ENCODE assay signal across 8 cellular contexts in genomic region chr4:121822796-121823504, GRCh38. TPM values are rescaled to one million over a fixed set of nuclear protein-coding genes. Genes with fewer than 3 reads are reported as not detected.
DNase-seq lines count a peak whose midpoint lies in the region; ATAC-seq, FAIRE-seq and TF ChIP-seq lines count a peak whose summit lies in the region.

No MANE protein-coding gene starts in this region.

- peaks cover 0 to 15% of the 10 kb centered on the region in 2 experiments; a peak in 3 of 5 replicates for H3K4me1 ChIP-seq in K562 (replicated peaks in 1 of 2; ENCODE audit: control insufficient read depth in 2 of 2, insufficient read depth in 2 of 2, low read length in 2 of 2)

- no peaks in the 10 kb centered on the region for H3K9me3 Mint-ChIP-seq in stimulated activated effector memory CD8-positive, alpha-beta T cell treated with anti-CD3 and anti-CD28 coated beads, Interleukin-12 subunit alpha, Interleukin-12 subunit beta, amount 100 ng/mL, for 72 hours

- no peaks in the 10 kb centered on the region for H3K9me3 ChIP-seq in K562 (replicated peaks; ENCODE audit: control insufficient read depth, insufficient read depth, low read depth, low read length)

- CTCF ChIA-PET in K562 (lab: Yijun Ruan, JAX; ENCODE audit: low intra/inter-chr PET ratio): no interaction called here

- H3K4me2 ChIP-seq in K562 (ENCODE audit: insufficient read depth, low read length): peak overlapping the region; percentile 95

- H3K27me3 ChIP-seq in K562 (ENCODE audit: control insufficient read depth in 2 of 2, insufficient read depth in 2 of 2, low read length in 2 of 2): no peaks in the 10 kb centered on the region

- peaks cover 50% of the 10 kb centered on the region for H3K36me3 ChIP-seq in K562 (ENCODE audit: control insufficient read depth, insufficient read depth, low read length)

- H3K79me2 ChIP-seq in K562 (ENCODE audit: control insufficient read depth, insufficient read depth, low read length): peaks cover 54% of the 10 kb centered on the region

- H3K36me3 Mint-ChIP-seq in stimulated activated effector memory CD8-positive, alpha-beta T cell treated with anti-CD3 and anti-CD28 coated beads, Interleukin-12 subunit alpha, Interleukin-12 subunit beta, amount 100 ng/mL, for 72 hours: peaks cover 57% of the 10 kb centered on the region

- TF ChIP-seq EP300 in K562 (IDR thresholded peaks at IDR 0.05; ENCODE audit: low read length): no peak

- peak; percentile 85 for FAIRE-seq in K562 (lab: Jason Lieb, UNC)

- peaks cover 8% of the 10 kb centered on the region for H3K4me1 Mint-ChIP-seq in stimulated activated effector memory CD8-positive, alpha-beta T cell treated with anti-CD3 and anti-CD28 coated beads, Interleukin-12 subunit alpha, Interleukin-12 subunit beta, amount 100 ng/mL, for 72 hours

- BruUV-seq in K562 (replicated peaks; lab: Mats Ljungman, UMichigan): TSS peak; percentile 48

- H3K9ac ChIP-seq in K562 (ENCODE audit: insufficient read depth in 1 of 2, low read depth in 2 of 2, low read length in 2 of 2): peak overlapping the region; percentile 98

- peaks cover 7% of the 10 kb centered on the region; the same call in 1 of the 2 replicates for H4K20me1 ChIP-seq in K562 (replicated peaks; ENCODE audit: control insufficient read depth, insufficient read depth, low read length)

- in situ Hi-C loops in K562 (cut with MboI): no loop called here

- ATAC-seq in GM19395 (IDR thresholded peaks at IDR 0.05; ENCODE audit: unreplicated experiment) (peak; percentile 52), HG03378 (IDR thresholded peaks at IDR 0.05; ENCODE audit: unreplicated experiment) (peak; percentile 57), K562 (peak; percentile 73)
- ATAC-seq in stimulated activated effector memory CD8-positive, alpha-beta T cell treated with anti-CD3 and anti-CD28 coated beads, Interleukin-12 subunit alpha, Interleukin-12 subunit beta, amount 100 ng/mL, for 72 hours: peak; percentile 14

- peak overlapping the region; percentile 86 for H3K4me3 Mint-ChIP-seq in stimulated activated effector memory CD8-positive, alpha-beta T cell treated with anti-CD3 and anti-CD28 coated beads, Interleukin-12 subunit alpha, Interleukin-12 subunit beta, amount 100 ng/mL, for 72 hours

- DNase-seq in NCI-H2081 (lab: John Stamatoyannopoulos, UW): peak; percentile 1 to 52
- DNase-seq in NCI-H2081 treated with DMSO at 0.1 percent for 48 hours (lab: John Stamatoyannopoulos, UW): no peak
- peak; percentile 59 for DNase-seq in OCI-M2 (lab: John Stamatoyannopoulos, UW; ENCODE audit: unreplicated experiment)
- DNase-seq in K562 (ENCODE audit: extremely low read depth in 1 of 4, low spot score in 3 of 4): peak; percentile 55 to 84 (median 64)
- peak; percentile 59 for DNase-seq in islet precursor cell
- peak; percentile 12 to 62 for DNase-seq in stimulated activated effector memory CD8-positive, alpha-beta T cell treated with anti-CD3 and anti-CD28 coated beads, Interleukin-12 subunit alpha, Interleukin-12 subunit beta, amount 100 ng/mL, for 72 hours (ENCODE audit: low spot score in 2 of 2)

- no peaks in the 10 kb centered on the region for H3K9me1 ChIP-seq in K562 (ENCODE audit: control insufficient read depth, insufficient read depth, low read length)

- peak overlapping the region; percentile 99 for H3K4me3 ChIP-seq in K562

- H2AFZ ChIP-seq in K562 (ENCODE audit: low read depth, low read length): peak overlapping the region; percentile 81

- TF ChIP-seq POLR2A in K562 (conservative IDR thresholded peaks at IDR 0.05): no peak; the same call in none of the 2 replicates

- peak overlapping the region; percentile 96 for H3K27ac ChIP-seq in K562 (ENCODE audit: extremely low read depth, low read depth, low read length)

- peak overlapping the region; percentile 85 for H3K27ac Mint-ChIP-seq in stimulated activated effector memory CD8-positive, alpha-beta T cell treated with anti-CD3 and anti-CD28 coated beads, Interleukin-12 subunit alpha, Interleukin-12 subunit beta, amount 100 ng/mL, for 72 hours

- peak; percentile 25 to 36 (median 36); a peak in 3 of 6 replicates for TF ChIP-seq CTCF in K562 (IDR thresholded peaks at IDR 0.05 in 2 of 3, conservative IDR thresholded peaks at IDR 0.05 in 1 of 3; ENCODE audit: insufficient read depth in 2 of 3, low read depth in 1 of 3, low read length in 3 of 3)

- WGBS in K562 (ENCODE audit: insufficient coverage, low coverage, missing lambda C conversion rate): 0% methylated on average over 30 of the region's 30 CpGs

- POLR2A ChIA-PET in K562 (lab: Yijun Ruan, JAX): interaction anchor here (0.5 to 4.1 kb wide), 4 partner anchors 8 to 46 kb away, joined by 3 to 21 read pairs (median 4); no protein-coding TSS in a partner anchor

- TF ChIP-seq RAD21 in K562 (CRISPR knock-in tag; conservative IDR thresholded peaks at IDR 0.05 in 1 of 2, IDR thresholded peaks at IDR 0.05 in 1 of 2): no peak

- intact Hi-C loops in K562 (cut with micrococcal nuclease): loop anchor here (2.0 to 5.0 kb wide), 2 partner anchors 22 to 49 kb away; partner anchors contain the start of genes BBS7 and EXOSC9

RNA-seq across cellular contexts. Expression of gene CCNA2, which starts 0.7 kb away (rescaled TPM):
- 15.4 and 28.6 TPM in 2 replicates for total RNA-seq in K562 (2011; cell fraction: chromatin; rRNA removed; ENCODE audit: low replicate concordance)
- total RNA-seq in K562 (2011; cell fraction: nucleolus; rRNA removed): 22.8 and 24.7 TPM in 2 replicates
- 26.8 and 30.0 TPM in 2 replicates for total RNA-seq in K562 (2011; cell fraction: nucleoplasm; rRNA removed)
- total RNA-seq in K562 (2014; rRNA removed) (154 and 173 TPM in 2 replicates), K562 (2014; rRNA removed; fragmentation: Illumina TruSeq; extraction: Trizol) (197 and 225 TPM in 2 replicates), K562 (2015; rRNA removed; fragmentation: Illumina TruSeq; extraction: Trizol) (174 and 190 TPM in 2 replicates), K562 (2021) (147 TPM in 2 replicates)
- polyA plus RNA-seq in K562 (2011; rRNA removed) (141 and 192 TPM in 2 replicates), K562 (2014; fragmentation: Illumina TruSeq; extraction: Trizol) (162 and 194 TPM in 2 replicates), K562 (2014; fragmentation: Nextera tagmentation; extraction: Ambion mirVana) (10 to 100 TPM; 37.1 to 47.8 TPM), K562 (2014; rRNA removed) (110 and 122 TPM in 2 replicates)
- polyA plus RNA-seq in K562 (2011; cell fraction: cytosol; rRNA removed): 89.4 and 97.5 TPM in 2 replicates
- 36.4 and 53.0 TPM in 2 replicates for polyA plus RNA-seq in K562 (2011; cell fraction: nucleus; rRNA removed)
- polyA plus RNA-seq in K562 (2012): 99.1 and 103 TPM in 2 replicates
- 207 and 226 TPM in 2 replicates for polyA minus RNA-seq in K562 (2011; rRNA and poly(A)+ RNA removed)
- polyA minus RNA-seq in K562 (2011; cell fraction: cytosol; rRNA and poly(A)+ RNA removed): 92.9 and 104 TPM in 2 replicates
- 25.4 and 41.9 TPM in 2 replicates for polyA minus RNA-seq in K562 (2011; cell fraction: nucleus; rRNA and poly(A)+ RNA removed)

RNA-seq across cellular contexts. Expression of gene EXOSC9, which starts 21.8 kb away (rescaled TPM):
- 51.5 and 75.8 TPM in 2 replicates for total RNA-seq in K562 (2011; cell fraction: chromatin; rRNA removed; ENCODE audit: low replicate concordance)
- 31.0 and 31.2 TPM in 2 replicates for total RNA-seq in K562 (2011; cell fraction: nucleolus; rRNA removed)
- 29.8 and 46.2 TPM in 2 replicates for total RNA-seq in K562 (2011; cell fraction: nucleoplasm; rRNA removed)
- total RNA-seq in K562 (2014; rRNA removed) (70.2 and 89.5 TPM in 2 replicates), K562 (2014; rRNA removed; fragmentation: Illumina TruSeq; extraction: Trizol) (118 and 143 TPM in 2 replicates), K562 (2015; rRNA removed; fragmentation: Illumina TruSeq; extraction: Trizol) (103 and 111 TPM in 2 replicates), K562 (2021) (64.7 and 68.0 TPM in 2 replicates)
- polyA plus RNA-seq in K562 (2011; rRNA removed) (92.7 and 115 TPM in 2 replicates), K562 (2014; fragmentation: Illumina TruSeq; extraction: Trizol) (121 and 130 TPM in 2 replicates), K562 (2014; fragmentation: Nextera tagmentation; extraction: Ambion mirVana) (100 to 1,000 TPM; 157 to 166 TPM), K562 (2014; rRNA removed) (100 and 105 TPM in 2 replicates)
- polyA plus RNA-seq in K562 (2011; cell fraction: cytosol; rRNA removed): 22.9 and 38.9 TPM in 2 replicates
- 47.5 and 67.6 TPM in 2 replicates for polyA plus RNA-seq in K562 (2011; cell fraction: nucleus; rRNA removed)
- 50.3 and 74.6 TPM in 2 replicates for polyA plus RNA-seq in K562 (2012)
- 114 and 134 TPM in 2 replicates for polyA minus RNA-seq in K562 (2011; rRNA and poly(A)+ RNA removed)
- 31.6 and 57.5 TPM in 2 replicates for polyA minus RNA-seq in K562 (2011; cell fraction: cytosol; rRNA and poly(A)+ RNA removed)
- polyA minus RNA-seq in K562 (2011; cell fraction: nucleus; rRNA and poly(A)+ RNA removed): 42.5 and 63.4 TPM in 2 replicates

RNA-seq across cellular contexts. Expression of gene BBS7, which starts 47.3 kb away (rescaled TPM):
- total RNA-seq in K562 (2011; cell fraction: chromatin; rRNA removed; ENCODE audit: low replicate concordance): 15.5 and 27.7 TPM in 2 replicates
- total RNA-seq in K562 (2011; cell fraction: nucleolus; rRNA removed): 9.9 and 11.3 TPM in 2 replicates
- total RNA-seq in K562 (2011; cell fraction: nucleoplasm; rRNA removed): 10.2 and 12.1 TPM in 2 replicates
- total RNA-seq in K562 (2014; rRNA removed) (11.8 and 13.7 TPM in 2 replicates), K562 (2014; rRNA removed; fragmentation: Illumina TruSeq; extraction: Trizol) (15.5 and 22.8 TPM in 2 replicates), K562 (2015; rRNA removed; fragmentation: Illumina TruSeq; extraction: Trizol) (14.6 and 16.4 TPM in 2 replicates), K562 (2021) (20.2 and 22.1 TPM in 2 replicates)
- polyA plus RNA-seq in K562 (2011; rRNA removed) (19.1 and 25.8 TPM in 2 replicates), K562 (2014; fragmentation: Illumina TruSeq; extraction: Trizol) (13.4 and 13.7 TPM in 2 replicates), K562 (2014; fragmentation: Nextera tagmentation; extraction: Ambion mirVana) (10 to 100 TPM; 17.2 to 19.0 TPM), K562 (2014; rRNA removed) (15.2 and 19.8 TPM in 2 replicates)
- 12.6 and 15.9 TPM in 2 replicates for polyA plus RNA-seq in K562 (2011; cell fraction: cytosol; rRNA removed)
- 15.0 and 15.8 TPM in 2 replicates for polyA plus RNA-seq in K562 (2011; cell fraction: nucleus; rRNA removed)
- polyA plus RNA-seq in K562 (2012): 12.5 and 15.2 TPM in 2 replicates
- polyA minus RNA-seq in K562 (2011; rRNA and poly(A)+ RNA removed): 18.4 and 19.4 TPM in 2 replicates
- 6.3 and 18.9 TPM in 2 replicates for polyA minus RNA-seq in K562 (2011; cell fraction: cytosol; rRNA and poly(A)+ RNA removed)
- 9.3 and 14.7 TPM in 2 replicates for polyA minus RNA-seq in K562 (2011; cell fraction: nucleus; rRNA and poly(A)+ RNA removed)

RNA-seq across cellular contexts. Expression of gene SMIM43, which starts 58.0 kb away (rescaled TPM):
- not detected in 2 replicates for total RNA-seq in K562 (2011; cell fraction: chromatin; rRNA removed; ENCODE audit: low replicate concordance)
- total RNA-seq in K562 (2011; cell fraction: nucleolus; rRNA removed): not detected in 2 replicates
- not detected in 2 replicates for total RNA-seq in K562 (2011; cell fraction: nucleoplasm; rRNA removed)
- total RNA-seq in K562 (2014; rRNA removed) (not detected in 2 replicates), K562 (2014; rRNA removed; fragmentation: Illumina TruSeq; extraction: Trizol) (not detected in 2 replicates), K562 (2015; rRNA removed; fragmentation: Illumina TruSeq; extraction: Trizol) (not detected in 2 replicates), K562 (2021) (not detected in 2 replicates)
- polyA plus RNA-seq in K562 (2011; rRNA removed) (not detected in 2 replicates), K562 (2014; fragmentation: Illumina TruSeq; extraction: Trizol) (not detected in 2 replicates), K562 (2014; fragmentation: Nextera tagmentation; extraction: Ambion mirVana) (not detected), K562 (2014; rRNA removed) (not detected in 2 replicates)
- polyA plus RNA-seq in K562 (2011; cell fraction: cytosol; rRNA removed): not detected in 2 replicates
- not detected in 2 replicates for polyA plus RNA-seq in K562 (2011; cell fraction: nucleus; rRNA removed)
- polyA plus RNA-seq in K562 (2012): not detected in 2 replicates
- not detected in 2 replicates for polyA minus RNA-seq in K562 (2011; rRNA and poly(A)+ RNA removed)
- not detected in 2 replicates for polyA minus RNA-seq in K562 (2011; cell fraction: cytosol; rRNA and poly(A)+ RNA removed)
- polyA minus RNA-seq in K562 (2011; cell fraction: nucleus; rRNA and poly(A)+ RNA removed): not detected in 2 replicates

Comparison
In these comparisons a context has a peak if more than half of its experiments do, and no peak if none do; other contexts are left out.
1. ATAC-seq: peak in every context shown above with its lines; median percentile 73 in K562; 57 in HG03378; 52 in GM19395; 14 in stimulated activated effector memory CD8-positive, alpha-beta T cell treated with anti-CD3 and anti-CD28 coated beads, Interleukin-12 subunit alpha, Interleukin-12 subunit beta, amount 100 ng/mL, for 72 hours.